In genomic region chr2:27715318-27716165, GRCh38 we compare ENCODE assay signal across 8 cellular contexts. TPM values are rescaled to one million over a fixed set of nuclear protein-coding genes. Genes with fewer than 3 reads are reported as not detected.
DNase-seq lines count a peak whose midpoint lies in the region; ATAC-seq and TF ChIP-seq lines count a peak whose summit lies in the region.

No MANE protein-coding gene starts in this region.

- no peaks in the 10 kb centered on the region for H3K9me3 Mint-ChIP-seq in chondrocyte (ENCODE audit: low read depth)

- peak overlapping the region; percentile 77 for H3K27ac Mint-ChIP-seq in chondrocyte (ENCODE audit: unreplicated experiment)

- no peaks in the 10 kb centered on the region for H3K36me3 Mint-ChIP-seq in chondrocyte (ENCODE audit: low read depth)

- no peaks in the 10 kb centered on the region for H3K27me3 Mint-ChIP-seq in chondrocyte (ENCODE audit: low read depth)

- peak overlapping the region; percentile 56 for H3K4me3 Mint-ChIP-seq in chondrocyte (ENCODE audit: unreplicated experiment)

- ATAC-seq in SK-N-SH treated with all-trans-retinoic acid at 6 μM for 48 hours, result peak; percentile 70
- ATAC-seq in GM21515 (IDR thresholded peaks at IDR 0.05; ENCODE audit: unreplicated experiment), result no peak
- no peak for ATAC-seq in HG03432 (IDR thresholded peaks at IDR 0.05; ENCODE audit: unreplicated experiment)

- no peak for TF ChIP-seq CTCF in GM20000 (IDR thresholded peaks at IDR 0.05; ENCODE audit: extremely low read depth, missing control alignments)
- no peak for TF ChIP-seq CTCF in chondrocyte (IDR thresholded peaks at IDR 0.05)

- peak; percentile 78 for DNase-seq in GM20000 (ENCODE audit: low spot score)
- DNase-seq in chondrocyte (ENCODE audit: low spot score), result no peak
- DNase-seq in left kidney (ENCODE audit: low read depth, low spot score), result peak; percentile 84
- DNase-seq in stimulated activated CD4-positive, alpha-beta T cell treated with anti-CD3 and anti-CD28 coated beads, Interleukin-4, amount 100 ng/mL, for 24 hours, result peak; percentile 17
- no peak for DNase-seq in Ammon's horn (ENCODE audit: low spot score)

- H3K4me1 Mint-ChIP-seq in chondrocyte (ENCODE audit: low read depth), result peaks cover 30% of the 10 kb centered on the region

TF ChIP-seq in SK-N-SH treated with all-trans-retinoic acid at 6 μM for 48 hours, 23 proteins besides CTCF, POLR2A, EP300 and RAD21:
- no peak; the same call in 1 of the 2 replicates for TF ChIP-seq CSDC2 (CRISPR knock-in tag; IDR thresholded peaks at IDR 0.05)
- TF ChIP-seq SNAI2 (CRISPR knock-in tag; IDR thresholded peaks at IDR 0.05), result no peak
- TF ChIP-seq, protein P1, sequence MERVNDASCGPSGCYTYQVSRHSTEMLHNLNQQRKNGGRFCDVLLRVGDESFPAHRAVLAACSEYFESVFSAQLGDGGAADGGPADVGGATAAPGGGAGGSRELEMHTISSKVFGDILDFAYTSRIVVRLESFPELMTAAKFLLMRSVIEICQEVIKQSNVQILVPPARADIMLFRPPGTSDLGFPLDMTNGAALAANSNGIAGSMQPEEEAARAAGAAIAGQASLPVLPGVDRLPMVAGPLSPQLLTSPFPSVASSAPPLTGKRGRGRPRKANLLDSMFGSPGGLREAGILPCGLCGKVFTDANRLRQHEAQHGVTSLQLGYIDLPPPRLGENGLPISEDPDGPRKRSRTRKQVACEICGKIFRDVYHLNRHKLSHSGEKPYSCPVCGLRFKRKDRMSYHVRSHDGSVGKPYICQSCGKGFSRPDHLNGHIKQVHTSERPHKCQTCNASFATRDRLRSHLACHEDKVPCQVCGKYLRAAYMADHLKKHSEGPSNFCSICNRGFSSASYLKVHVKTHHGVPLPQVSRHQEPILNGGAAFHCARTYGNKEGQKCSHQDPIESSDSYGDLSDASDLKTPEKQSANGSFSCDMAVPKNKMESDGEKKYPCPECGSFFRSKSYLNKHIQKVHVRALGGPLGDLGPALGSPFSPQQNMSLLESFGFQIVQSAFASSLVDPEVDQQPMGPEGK (CRISPR knock-in tag; IDR thresholded peaks at IDR 0.05; ENCODE audit: borderline replicate concordance), result 0 out of 2 replicates have a peak, but pooled peaks have one; percentile 23
- no peak for TF ChIP-seq ISL1 (CRISPR knock-in tag; IDR thresholded peaks at IDR 0.05)
- no peak for TF ChIP-seq BACH2 (CRISPR knock-in tag; IDR thresholded peaks at IDR 0.05; ENCODE audit: borderline replicate concordance)
- TF ChIP-seq GLIS3 (CRISPR knock-in tag; IDR thresholded peaks at IDR 0.05), result no peak
- no peak for TF ChIP-seq ZNF70 (CRISPR knock-in tag; IDR thresholded peaks at IDR 0.05)

RNA-seq across cellular contexts. Expression of gene SLC4A1AP, which starts 51.9 kb away (rescaled TPM):
- total RNA-seq in chondrocyte, result 16.4 to 24.3 TPM (median 18.8 TPM) in 3 replicates

RNA-seq across cellular contexts. Expression of gene SUPT7L, which starts 52.1 kb away (rescaled TPM):
- total RNA-seq in chondrocyte, result 29.1 to 37.1 TPM (median 30.7 TPM) in 3 replicates

RNA-seq across cellular contexts. Expression of gene MRPL33, which starts 56.0 kb away (rescaled TPM):
- 59.9 to 64.9 TPM (median 62.1 TPM) in 3 replicates for total RNA-seq in chondrocyte

Comparison
In these comparisons a context has a peak if more than half of its experiments do, and no peak if none do; other contexts are left out.
1. DNase-seq: peak in GM20000 (single experiment), left kidney (single experiment) and stimulated activated CD4-positive, alpha-beta T cell treated with anti-CD3 and anti-CD28 coated beads, Interleukin-4, amount 100 ng/mL, for 24 hours (single experiment); none in chondrocyte (single experiment) and Ammon's horn (single experiment).